In the genomic region with DNA sequence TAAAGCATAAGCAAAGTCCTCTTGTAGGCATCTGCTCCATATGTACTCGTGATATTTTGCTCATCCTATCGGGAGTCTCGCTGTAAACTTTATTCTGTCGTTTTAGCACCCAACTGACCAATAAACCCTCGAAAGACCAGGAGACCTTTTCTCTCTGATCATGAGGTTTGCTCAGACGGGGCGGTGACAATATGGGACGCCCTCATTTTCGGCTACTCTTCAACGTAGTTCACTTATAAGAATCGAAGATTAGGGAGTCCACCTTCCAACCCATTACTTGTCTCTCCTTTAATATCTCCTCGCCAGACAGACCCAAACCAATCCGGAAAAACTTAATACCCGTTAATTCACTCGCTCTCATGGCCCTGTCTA, we compare ENCODE assay signal across 8 cellular contexts. TPM values are rescaled to one million over a fixed set of nuclear protein-coding genes. Genes with fewer than 3 reads are reported as not detected.
A peak's percentile ranks its signal among the peaks of the same experiment; 100 is the strongest.
DNase-seq lines count a peak whose midpoint lies in the region; TF ChIP-seq lines count a peak whose summit lies in the region.
"Not testable (repeated sequence)": the region's sequence is repeated elsewhere in the genome, so short reads cannot be mapped to it uniquely, and the experiment has no call there.

No MANE protein-coding gene starts in this region.

- not testable (repeated sequence) for H3K36me3 ChIP-seq in kidney epithelial cell (ENCODE audit: control insufficient read depth, insufficient read depth, low read length); neutrophil
- peaks cover 11 to 13% (median 12%) of the 10 kb centered on the region in 3 donors for H3K36me3 ChIP-seq in tibial artery

- peak overlapping the region; percentile 86 to 98 (median 94) for H3K4me3 Mint-ChIP-seq in IgD-negative memory B cell

- not testable (repeated sequence) for TF ChIP-seq CTCF in VCaP (conservative IDR thresholded peaks at IDR 0.05); epithelial cell of esophagus (IDR thresholded peaks at IDR 0.05; ENCODE audit: insufficient read depth, low read depth, low read length, missing control alignments); kidney epithelial cell (IDR thresholded peaks at IDR 0.05; ENCODE audit: insufficient read depth, low read length, poor library complexity, severe bottlenecking); neutrophil (IDR thresholded peaks at IDR 0.05); tibial artery (IDR thresholded peaks at IDR 0.05)

- H3K9me3 ChIP-seq in neutrophil, tibial artery: not testable (repeated sequence)

- H3K4me1 ChIP-seq in neutrophil (ENCODE audit: control insufficient read depth in 1 of 2, insufficient read depth in 1 of 2, low read depth in 1 of 2, low read length in 1 of 2); tibial artery: not testable (repeated sequence)

- H3K27ac Mint-ChIP-seq in IgD-negative memory B cell: peak overlapping the region; percentile 95 to 99 (median 96)

- not testable (repeated sequence) for H3K36me3 Mint-ChIP-seq in IgD-negative memory B cell

- peak overlapping the region; percentile 65 for H3K27ac ChIP-seq in VCaP
- peak overlapping the region; percentile 55 for H3K27ac ChIP-seq in angular gyrus (ENCODE audit: low read depth, low read length)
- peak overlapping the region; percentile 70 for H3K27ac ChIP-seq in neutrophil
- H3K27ac ChIP-seq in tibial artery: peak overlapping the region; percentile 76 to 88

- H3K4me3 ChIP-seq in GM08714 (ENCODE audit: low read length) (peak overlapping the region; percentile 74), epithelial cell of esophagus (ENCODE audit: low read length) (peak overlapping the region; percentile 55), kidney epithelial cell (ENCODE audit: low read depth, low read length) (peak overlapping the region; percentile 56), neutrophil (ENCODE audit: low read depth in 1 of 2, low read length in 1 of 2) (peak overlapping the region; percentile 68 to 71), tibial artery (peak overlapping the region; percentile 57 to 59)

- intact Hi-C loops in tibial artery (cut with DNase I; ENCODE audit: low total_unique reads): not testable (repeated sequence)

- H3K9me3 Mint-ChIP-seq in IgD-negative memory B cell: not testable (repeated sequence)

- H3K4me1 Mint-ChIP-seq in IgD-negative memory B cell: not testable (repeated sequence)

- H3K27me3 ChIP-seq in kidney epithelial cell (ENCODE audit: control insufficient read depth, insufficient read depth, low read length); neutrophil; tibial artery: not testable (repeated sequence)

- not testable (repeated sequence) for DNase-seq in epithelial cell of esophagus (ENCODE audit: low read depth); kidney epithelial cell (ENCODE audit: low read depth); tibial artery

- H3K27me3 Mint-ChIP-seq in IgD-negative memory B cell: not testable (repeated sequence)

RNA-seq across cellular contexts. Expression of a gene that starts 39.1 kb away (rescaled TPM):
- polyA plus RNA-seq in IgD-negative memory B cell: 45.0 TPM
- total RNA-seq in kidney epithelial cell: 71.0 and 72.7 TPM in 2 replicates
